In genomic region chr10:35166607-35167006, GRCh38 we compare ENCODE assay signal across 36 cellular contexts.
"Had no signal": no experiment of that assay in that cellular context is flagged by ENCODE, and none has a peak within 500 bp of the region (broad histone marks: within the 10 kb centered on the region; RNA-seq: fewer than 3 reads in every experiment).

No MANE protein-coding gene starts in this region.

- H3K4me3 ChIP-seq: adrenal gland, body of pancreas, breast epithelium, colonic mucosa had no signal

- H3K27ac ChIP-seq: adrenal gland, body of pancreas, brain microvascular endothelial cell, breast epithelium, colonic mucosa, VCaP had no signal

- H3K27ac Mint-ChIP-seq: activated B cell treated with CpG ODN at 0.5 μM for 24 hours; activated CD4-positive, alpha-beta memory T cell treated with anti-CD3 and anti-CD28 coated beads for 36 hours; activated CD4-positive, alpha-beta T cell treated with anti-CD3 and anti-CD28 coated beads, Interleukin-2, amount 10 ng/mL, durations not matched to agents 24 days and 14 days; activated CD8-positive, alpha-beta T cell treated with anti-CD3 and anti-CD28 coated beads for 36 hours; activated naive CD4-positive, alpha-beta T cell treated with anti-CD3 and anti-CD28 coated beads for 36 hours; activated naive CD4-positive, alpha-beta T cell treated with anti-CD3 and anti-CD28 coated beads, Interleukin-2, amount 50 U/mL, for 72 hours; activated naive CD8-positive, alpha-beta T cell treated with anti-CD3 and anti-CD28 coated beads for 36 hours; activated T-cell treated with anti-CD3 and anti-CD28 coated beads, Interleukin-2, amount 50 U/mL, for 72 hours; activated T-helper 1 cell treated with anti-CD3 and anti-CD28 coated beads, Interleukin-12 subunit alpha, Interleukin-12 subunit beta, Interleukin-2, Interleukin-4 antibody, amounts not matched to agents 30 ng/mL and 10 ng/mL and 1 ng/mL, durations not matched to agents 14 hours and 24 hours and 36 hours; activated T-helper 17 cell treated with anti-CD3 and anti-CD28 coated beads, Interleukin-2, amount 50 U/mL, for 72 hours; T-helper 2 cell treated with Interferon-gamma antibody and Interleukin-4, amounts not matched to agents 5 μg/mL and 100 μg/mL, for 36 hours had no signal

- H3K4me1 ChIP-seq: adrenal gland, body of pancreas, breast epithelium, colonic mucosa had no signal

- H3K4me1 Mint-ChIP-seq: activated T-helper 17 cell treated with anti-CD3 and anti-CD28 coated beads, Interleukin-2, amount 50 U/mL, for 72 hours; central memory CD8-positive, alpha-beta T cell had no signal

- ATAC-seq: activated CD8-positive, alpha-beta T cell treated with anti-CD3 and anti-CD28 coated beads for 36 hours; activated naive CD4-positive, alpha-beta T cell treated with anti-CD3 and anti-CD28 coated beads, Interleukin-2, amount 50 U/mL, for 72 hours; activated T-cell treated with anti-CD3 and anti-CD28 coated beads, Interleukin-2, amount 50 U/mL, for 4 hours; activated T-cell treated with anti-CD3 and anti-CD28 coated beads, Interleukin-2, amount 50 U/mL, for 72 hours; activated T-helper 17 cell treated with anti-CD3 and anti-CD28 coated beads, Interleukin-2, amount 50 U/mL, for 72 hours; body of pancreas had no signal

- H3K27me3 ChIP-seq: adrenal gland, body of pancreas, brain microvascular endothelial cell, breast epithelium, colonic mucosa had no signal

- H3K9me3 ChIP-seq: adrenal gland, body of pancreas, breast epithelium, colonic mucosa had no signal

- H3K4me3 Mint-ChIP-seq: activated B cell treated with CpG ODN at 0.5 μM for 24 hours; activated CD4-positive, alpha-beta memory T cell treated with anti-CD3 and anti-CD28 coated beads for 36 hours; activated CD4-positive, alpha-beta T cell treated with anti-CD3 and anti-CD28 coated beads, Interleukin-2, amount 10 ng/mL, durations not matched to agents 24 days and 14 days; activated CD8-positive, alpha-beta T cell treated with anti-CD3 and anti-CD28 coated beads for 36 hours; activated naive CD4-positive, alpha-beta T cell treated with anti-CD3 and anti-CD28 coated beads for 36 hours; activated naive CD8-positive, alpha-beta T cell treated with anti-CD3 and anti-CD28 coated beads for 36 hours; activated T-cell treated with anti-CD3 and anti-CD28 coated beads, Interleukin-2, amount 50 U/mL, for 4 hours; activated T-cell treated with anti-CD3 and anti-CD28 coated beads, Interleukin-2, amount 50 U/mL, for 72 hours; activated T-helper 1 cell treated with anti-CD3 and anti-CD28 coated beads, Interleukin-12 subunit alpha, Interleukin-12 subunit beta, Interleukin-2, Interleukin-4 antibody, amounts not matched to agents 30 ng/mL and 10 ng/mL and 1 ng/mL, durations not matched to agents 14 hours and 24 hours and 36 hours; activated T-helper 17 cell treated with anti-CD3 and anti-CD28 coated beads, Interleukin-2, amount 50 U/mL, for 72 hours; central memory CD8-positive, alpha-beta T cell; T-helper 2 cell treated with Interferon-gamma antibody and Interleukin-4, amounts not matched to agents 5 μg/mL and 100 μg/mL, for 36 hours had no signal

- H3K9me3 Mint-ChIP-seq: activated B cell treated with CpG ODN at 0.5 μM for 24 hours; activated naive CD4-positive, alpha-beta T cell treated with anti-CD3 and anti-CD28 coated beads, Interleukin-2, amount 50 U/mL, for 72 hours; activated T-cell treated with anti-CD3 and anti-CD28 coated beads, Interleukin-2, amount 50 U/mL, for 4 hours; activated T-helper 17 cell treated with anti-CD3 and anti-CD28 coated beads, Interleukin-2, amount 50 U/mL, for 72 hours; central memory CD8-positive, alpha-beta T cell; T-helper 2 cell treated with Interferon-gamma antibody and Interleukin-4, amounts not matched to agents 5 μg/mL and 100 μg/mL, for 36 hours had no signal

- H3K36me3 ChIP-seq: adrenal gland, brain microvascular endothelial cell, breast epithelium, colonic mucosa had no signal

- H3K27me3 Mint-ChIP-seq: activated B cell treated with CpG ODN at 0.5 μM for 24 hours; activated CD4-positive, alpha-beta memory T cell treated with anti-CD3 and anti-CD28 coated beads for 36 hours; activated CD4-positive, alpha-beta T cell treated with anti-CD3 and anti-CD28 coated beads, Interleukin-2, amount 10 ng/mL, durations not matched to agents 24 days and 14 days; activated CD8-positive, alpha-beta T cell treated with anti-CD3 and anti-CD28 coated beads for 36 hours; activated naive CD8-positive, alpha-beta T cell treated with anti-CD3 and anti-CD28 coated beads for 36 hours; activated T-helper 17 cell treated with anti-CD3 and anti-CD28 coated beads, Interleukin-2, amount 50 U/mL, for 72 hours; central memory CD8-positive, alpha-beta T cell had no signal

- DNase-seq: activated B cell treated with CpG ODN at 0.5 μM for 24 hours; activated CD4-positive, alpha-beta memory T cell treated with anti-CD3 and anti-CD28 coated beads for 36 hours; activated CD4-positive, alpha-beta T cell treated with anti-CD3 and anti-CD28 coated beads for 4 hours; activated CD4-positive, alpha-beta T cell treated with anti-CD3 and anti-CD28 coated beads, Interleukin-2, amount 10 ng/mL, durations not matched to agents 24 days and 14 days; activated CD4-positive, alpha-beta T cell treated with anti-CD3 and anti-CD28 coated beads, Interleukin-2, amount 50 U/mL, for 1 hour; activated CD4-positive, alpha-beta T cell treated with anti-CD3 and anti-CD28 coated beads, Interleukin-2, amount 50 U/mL, for 4 hours; activated CD4-positive, CD25-positive, alpha-beta regulatory T cell treated with anti-CD3 and anti-CD28 coated beads, Interleukin-2, amount 50 U/mL, for 72 hours; activated CD8-positive, alpha-beta memory T cell treated with anti-CD3 and anti-CD28 coated beads, Interleukin-2, amount 50 U/mL, for 4 hours; activated CD8-positive, alpha-beta T cell treated with anti-CD3 and anti-CD28 coated beads for 36 hours; activated effector memory CD4-positive, alpha-beta T cell treated with anti-CD3 and anti-CD28 coated beads, Interleukin-2, amount 50 U/mL, for 16 hours; activated gamma-delta T cell treated with Interleukin-2 at 50 U/mL for 16 hours; activated naive CD4-positive, alpha-beta T cell; activated naive CD4-positive, alpha-beta T cell treated with anti-CD3 and anti-CD28 coated beads for 36 hours; activated naive CD4-positive, alpha-beta T cell treated with anti-CD3 and anti-CD28 coated beads, Interleukin-2, amount 50 U/mL, for 16 hours; activated naive CD8-positive, alpha-beta T cell treated with anti-CD3 and anti-CD28 coated beads for 36 hours; activated T-cell treated with anti-CD3 and anti-CD28 coated beads for 4 hours; activated T-cell treated with anti-CD3 and anti-CD28 coated beads, Interleukin-2, amount 50 U/mL, for 1 hour; activated T-cell treated with anti-CD3 and anti-CD28 coated beads, Interleukin-2, amount 50 U/mL, for 4 hours; activated T-cell treated with anti-CD3 and anti-CD28 coated beads, Interleukin-2, amount 50 U/mL, for 72 hours; adrenal gland; amniotic stem cell; aorta; body of pancreas; brain microvascular endothelial cell; caudate nucleus; cerebellar nuclear complex; colonic mucosa; T-helper 2 cell; T-helper 9 cell had no signal
